Comparison of ENCODE assay signal across 8 cellular contexts in genomic region chr12:6613776-6614512, GRCh38. TPM values are rescaled to one million over a fixed set of nuclear protein-coding genes. Genes with fewer than 3 reads are reported as not detected.
DNase-seq lines count a peak whose midpoint lies in the region; ATAC-seq and TF ChIP-seq lines count a peak whose summit lies in the region.

No MANE protein-coding gene starts in this region.

- H3K4me2 ChIP-seq in Karpas-422 (ENCODE audit: low read depth, low read length, poor library complexity, severe bottlenecking) (no peak overlapping the region), PC-9 (peak overlapping the region; percentile 53)

- H3K27me3 ChIP-seq in Karpas-422 (ENCODE audit: low read length): no peaks in the 10 kb centered on the region
- no peaks in the 10 kb centered on the region for H3K27me3 ChIP-seq in PC-9 (ENCODE audit: insufficient read depth, low read depth)
- H3K27me3 ChIP-seq in neutrophil: no peaks in the 10 kb centered on the region

- CTCF ChIA-PET in PC-9 (lab: Charles Lee): interaction anchor here (0.5 to 1.5 kb wide), 9 partner anchors 11 to 312 kb away, joined by 3 to 18 read pairs (median 5); partner anchors contain the start of genes PTMS and SPSB2

- H3K79me2 ChIP-seq in Karpas-422 (ENCODE audit: low read length): no peaks in the 10 kb centered on the region
- no peaks in the 10 kb centered on the region for H3K79me2 ChIP-seq in PC-9 (ENCODE audit: low read depth)

- H2AFZ ChIP-seq in Karpas-422 (ENCODE audit: low read length): peak overlapping the region; percentile 77
- peak overlapping the region; percentile 54 for H2AFZ ChIP-seq in PC-9

- peak overlapping the region; percentile 46 for H3K9ac ChIP-seq in Karpas-422 (ENCODE audit: low read length)

- DNase-seq in ELF-1 (ENCODE audit: low read depth, low spot score): peak; percentile 97
- DNase-seq in Karpas-422: peak; percentile 78
- peak; percentile 91 to 97 for DNase-seq in PC-9
- DNase-seq in amygdala (lab: John Stamatoyannopoulos, UW): peak in 55 of 56 donors; percentile 72 to 99 (median 94)
- peak; percentile 92 for DNase-seq in Right ventricle myocardium inferior (ENCODE audit: missing footprints)

- peaks cover 53% of the 10 kb centered on the region for H3F3A ChIP-seq in PC-9 (ENCODE audit: insufficient read depth, low read depth)

- H4K20me1 ChIP-seq in Karpas-422 (ENCODE audit: insufficient read depth, low read depth, low read length): no peaks in the 10 kb centered on the region
- no peaks in the 10 kb centered on the region for H4K20me1 ChIP-seq in PC-9 (ENCODE audit: insufficient read depth)

- H3K4me3 ChIP-seq in Karpas-422 (ENCODE audit: low read length) (no peak overlapping the region), PC-9 (peak overlapping the region; percentile 8; the same call in 1 of the 2 replicates), neutrophil (ENCODE audit: low read depth in 1 of 2, low read length in 1 of 2) (no peak overlapping the region)

- ATAC-seq in Right ventricle myocardium inferior (peak; percentile 89), HG03442 (IDR thresholded peaks at IDR 0.05; ENCODE audit: unreplicated experiment) (no peak), HG02973 (IDR thresholded peaks at IDR 0.05; ENCODE audit: unreplicated experiment) (no peak)

- H3K9me2 ChIP-seq in Karpas-422 (replicated peaks; ENCODE audit: insufficient read depth, low read length): no peaks in the 10 kb centered on the region
- no peaks in the 10 kb centered on the region for H3K9me2 ChIP-seq in PC-9 (ENCODE audit: insufficient read depth)

- H3K4me1 ChIP-seq in Karpas-422 (ENCODE audit: low read length) (peaks cover 35% of the 10 kb centered on the region), PC-9 (replicated peaks; ENCODE audit: insufficient read depth) (peaks cover 34% of the 10 kb centered on the region), neutrophil (ENCODE audit: control insufficient read depth in 1 of 2, insufficient read depth in 1 of 2, low read depth in 1 of 2, low read length in 1 of 2) (peaks cover 20 to 22% of the 10 kb centered on the region in 2 experiments)

- H3K27ac ChIP-seq in Karpas-422 (ENCODE audit: low read length) (peak overlapping the region; percentile 73), PC-9 (peak overlapping the region; percentile 51), neutrophil (peak overlapping the region; percentile 46)

- intact Hi-C loops in PC-9 (cut with micrococcal nuclease; ENCODE audit: unreplicated experiment) (loop anchor here (1.0 to 10.0 kb wide), 6 partner anchors 49 to 351 kb away; partner anchors contain the start of genes ING4, USP5 and ZNF384), Right ventricle myocardium inferior (cut with DNase I) (loop anchor here (2.0 to 5.0 kb wide), 2 partner anchors 75 to 213 kb away; partner anchors contain the start of genes P3H3 and ZNF384)

- no peaks in the 10 kb centered on the region for H3K9me3 ChIP-seq in Karpas-422 (ENCODE audit: low read length)
- no peaks in the 10 kb centered on the region for H3K9me3 ChIP-seq in PC-9 (ENCODE audit: insufficient read depth, low read depth)
- H3K9me3 ChIP-seq in neutrophil: no peaks in the 10 kb centered on the region

- H3K36me3 ChIP-seq in Karpas-422 (ENCODE audit: insufficient read depth, low read length) (no peaks in the 10 kb centered on the region), PC-9 (ENCODE audit: low read depth) (no peaks in the 10 kb centered on the region), neutrophil (no peaks in the 10 kb centered on the region)

- POLR2A ChIA-PET in PC-9 (lab: Charles Lee; ENCODE audit: unreplicated experiment): interaction anchor here (0.5 to 1.9 kb wide), 16 partner anchors 11 to 291 kb away, joined by 3 to 60 read pairs (median 6); partner anchors contain the start of genes CDCA3, GAPDH, LPAR5 and MLF2

- no TSS peak for BruUV-seq in PC-9 (replicated peaks; lab: Mats Ljungman, UMichigan)

- TF ChIP-seq CTCF in PC-9 (conservative IDR thresholded peaks at IDR 0.05) (no peak), neutrophil (IDR thresholded peaks at IDR 0.05) (no peak)

RNA-seq across cellular contexts. Expression of gene CHD4, which starts 6.8 kb away (rescaled TPM):
- total RNA-seq in Karpas-422 (2014; rRNA removed; shearing (Covaris generic); ENCODE audit: low replicate concordance): 216 and 315 TPM in 2 replicates
- total RNA-seq in PC-9 (2021): 359 and 373 TPM in 2 replicates
- total RNA-seq in Right ventricle myocardium inferior: 165 TPM

RNA-seq across cellular contexts. Expression of gene LPAR5, which starts 21.8 kb away (rescaled TPM):
- total RNA-seq in Karpas-422 (2014; rRNA removed; shearing (Covaris generic); ENCODE audit: low replicate concordance): 10.3 and 14.6 TPM in 2 replicates
- 14.2 and 14.8 TPM in 2 replicates for total RNA-seq in PC-9 (2021)
- 7.5 TPM for total RNA-seq in Right ventricle myocardium inferior

RNA-seq across cellular contexts. Expression of gene ACRBP, which starts 33.3 kb away (rescaled TPM):
- total RNA-seq in Karpas-422 (2014; rRNA removed; shearing (Covaris generic); ENCODE audit: low replicate concordance): 2.2 and 4.2 TPM in 2 replicates
- 4.2 and 6.1 TPM in 2 replicates for total RNA-seq in PC-9 (2021)
- 1.2 TPM for total RNA-seq in Right ventricle myocardium inferior

RNA-seq across cellular contexts. Expression of gene NOP2, which starts 45.9 kb away (rescaled TPM):
- 66.2 and 85.7 TPM in 2 replicates for total RNA-seq in Karpas-422 (2014; rRNA removed; shearing (Covaris generic); ENCODE audit: low replicate concordance)
- total RNA-seq in PC-9 (2021) (97.5 and 101 TPM in 2 replicates), Right ventricle myocardium inferior (16.2 TPM)

RNA-seq across cellular contexts. Expression of gene ING4, which starts 49.0 kb away (rescaled TPM):
- 40.1 and 52.9 TPM in 2 replicates for total RNA-seq in Karpas-422 (2014; rRNA removed; shearing (Covaris generic); ENCODE audit: low replicate concordance)
- 87.6 and 88.7 TPM in 2 replicates for total RNA-seq in PC-9 (2021)
- total RNA-seq in Right ventricle myocardium inferior: 21.1 TPM
